In genomic region chr2:7952046-7952445, GRCh38 we compare ENCODE assay signal across 20 cellular contexts.
DNase-seq lines count a peak whose midpoint lies in the region; ATAC-seq and TF ChIP-seq lines count a peak whose summit lies in the region.
"Had no signal": no experiment of that assay in that cellular context is flagged by ENCODE, and none has a peak within 500 bp of the region (broad histone marks: within the 10 kb centered on the region; RNA-seq: fewer than 3 reads in every experiment).

No MANE protein-coding gene starts in this region.

- H2AFZ ChIP-seq in GM23338 = peak overlapping the region; percentile 78
- H2AFZ ChIP-seq in fibroblast of lung (ENCODE audit: low read length) = no peak overlapping the region
- peak overlapping the region; percentile 1 for H2AFZ ChIP-seq in osteoblast (ENCODE audit: low read length)
- H2AFZ ChIP-seq: GM23248 had no signal

- ATAC-seq in GM23338 (no peak; the same call in 2 of the 3 replicates), GM21381 (IDR thresholded peaks at IDR 0.05; ENCODE audit: unreplicated experiment) (no peak)
- no peak for ATAC-seq in stimulated activated naive CD8-positive, alpha-beta T cell treated with anti-CD3 and anti-CD28 coated beads, Interleukin-15, Interleukin-2, amounts not matched to agents 100 U/mL and 50 U/mL, for 24 hours
- ATAC-seq: HCT116 had no signal

- H3K27ac Mint-ChIP-seq in GM23338 (no peak overlapping the region), neural crest cell (ENCODE audit: unreplicated experiment) (peak overlapping the region; percentile 36)
- H3K27ac Mint-ChIP-seq: B cell; CD4-positive, alpha-beta T cell had no signal

- WGBS in esophagus squamous epithelium, 2 donors = 72 to 77% methylated on average over 7 to 8 of the region's 8 CpGs

- intact Hi-C loops in esophagus squamous epithelium (cut with DNase I) = no loop called here

- H3K4me3 Mint-ChIP-seq in GM23338 (no peak overlapping the region), neural crest cell (no peak overlapping the region)
- H3K4me3 Mint-ChIP-seq: B cell; CD4-positive, alpha-beta T cell; CD8-positive, alpha-beta memory T cell; H9 had no signal

- H3F3A ChIP-seq in GM23338 (replicated peaks; ENCODE audit: low read depth) = no peaks in the 10 kb centered on the region

- H3K4me3 ChIP-seq in GM23338 = no peak overlapping the region
- H3K4me3 ChIP-seq in fibroblast of lung (replicated peaks in 1 of 4; ENCODE audit: control extremely low read depth in 1 of 4, insufficient read depth in 1 of 4, low read depth in 3 of 4, low read length in 4 of 4) = no peak overlapping the region
- H3K4me3 ChIP-seq in osteoblast (ENCODE audit: insufficient read depth, low read length) = no peak overlapping the region
- no peak overlapping the region for H3K4me3 ChIP-seq in esophagus squamous epithelium
- H3K4me3 ChIP-seq: BLaER1, GM23248 had no signal

- H3K4me1 ChIP-seq in GM23338 (ENCODE audit: insufficient read depth) (no peaks in the 10 kb centered on the region; the same call in 1 of the 2 replicates), fibroblast of lung (ENCODE audit: control insufficient read depth, extremely low read depth, insufficient read depth, low read length) (no peaks in the 10 kb centered on the region), osteoblast (ENCODE audit: insufficient read depth, low read length) (no peaks in the 10 kb centered on the region), esophagus squamous epithelium (no peaks in the 10 kb centered on the region)
- H3K4me1 ChIP-seq: BLaER1 had no signal

- H3K36me3 ChIP-seq in GM23338 (ENCODE audit: insufficient read depth) = no peaks in the 10 kb centered on the region
- H3K36me3 ChIP-seq in fibroblast of lung (ENCODE audit: control insufficient read depth, insufficient read depth, low read length) = no peaks in the 10 kb centered on the region
- H3K36me3 ChIP-seq in osteoblast (ENCODE audit: insufficient read depth, low read length) = no peaks in the 10 kb centered on the region
- no peaks in the 10 kb centered on the region for H3K36me3 ChIP-seq in esophagus squamous epithelium
- H3K36me3 ChIP-seq: BLaER1 had no signal

- H4K20me1 ChIP-seq in GM23338 (replicated peaks; ENCODE audit: insufficient read depth) (no peaks in the 10 kb centered on the region), fibroblast of lung (ENCODE audit: control insufficient read depth, extremely low read depth, insufficient read depth, low read length) (no peaks in the 10 kb centered on the region), osteoblast (ENCODE audit: insufficient read depth, low read length) (no peaks in the 10 kb centered on the region)
- H4K20me1 ChIP-seq: BLaER1 had no signal

- no peak overlapping the region for H3K27ac ChIP-seq in GM23338 (ENCODE audit: low read depth)
- no peak overlapping the region for H3K27ac ChIP-seq in fibroblast of lung (ENCODE audit: insufficient read depth, low read length)
- no peak overlapping the region for H3K27ac ChIP-seq in osteoblast (ENCODE audit: low read depth, low read length)
- no peak overlapping the region for H3K27ac ChIP-seq in esophagus squamous epithelium
- H3K27ac ChIP-seq: 22Rv1, BLaER1, C4-2B, GM23248 had no signal

- no peak overlapping the region for H3K9ac ChIP-seq in fibroblast of lung (ENCODE audit: insufficient read depth, low read length)
- H3K9ac ChIP-seq: BLaER1, GM23248 had no signal

- H3K4me2 ChIP-seq in GM23338 (no peak overlapping the region), fibroblast of lung (ENCODE audit: extremely low read depth, insufficient read depth, low read length) (peak overlapping the region; percentile 4), osteoblast (ENCODE audit: insufficient read depth, low read length) (no peak overlapping the region)
- H3K4me2 ChIP-seq: BLaER1 had no signal

- TF ChIP-seq CTCF in GM23338 (conservative IDR thresholded peaks at IDR 0.05; ENCODE audit: low read depth in 2 of 2) (no peak), fibroblast of lung (conservative IDR thresholded peaks at IDR 0.05 in 1 of 2, IDR thresholded peaks at IDR 0.05 in 1 of 2; ENCODE audit: low read depth in 1 of 2, low read length in 2 of 2) (no peak), neural crest cell (conservative IDR thresholded peaks at IDR 0.05) (no peak), osteoblast (IDR thresholded peaks at IDR 0.05; ENCODE audit: extremely low read depth, low read depth, low read length) (no peak), esophagus squamous epithelium (IDR thresholded peaks at IDR 0.05) (no peak)

- no peaks in the 10 kb centered on the region for H3K79me2 ChIP-seq in GM23338 (replicated peaks; ENCODE audit: insufficient read depth)
- no peaks in the 10 kb centered on the region for H3K79me2 ChIP-seq in fibroblast of lung (ENCODE audit: control insufficient read depth, insufficient read depth, low read length)
- no peaks in the 10 kb centered on the region for H3K79me2 ChIP-seq in osteoblast (ENCODE audit: insufficient read depth, low read length)

- DNase-seq in GM23338 (ENCODE audit: low spot score) (no peak), fibroblast of lung (ENCODE audit: low read depth in 2 of 2) (no peak), neural crest cell (ENCODE audit: low read depth, low spot score) (no peak), osteoblast (ENCODE audit: insufficient read length, low spot score, missing footprints) (no peak), DMS 273 treated with DMSO at 0.1 percent for 48 hours (lab: John Stamatoyannopoulos, UW) (no peak), esophagus squamous epithelium (lab: John Stamatoyannopoulos, UW) (no peak)
- DNase-seq in stimulated activated naive CD8-positive, alpha-beta T cell treated with anti-CD3 and anti-CD28 coated beads, Interleukin-15, Interleukin-2, amounts not matched to agents 100 U/mL and 50 U/mL, for 24 hours = no peak
- DNase-seq: CD4-positive, alpha-beta T cell; CD8-positive, alpha-beta memory T cell; DMS53; DMS79 treated with DMSO at 0.1 percent for 48 hours; GF-D8; GM23248; H9 had no signal

- H3K36me3 Mint-ChIP-seq in GM23338 (ENCODE audit: low read depth) (no peaks in the 10 kb centered on the region), neural crest cell (ENCODE audit: low read depth) (no peaks in the 10 kb centered on the region)
- H3K36me3 Mint-ChIP-seq: CD8-positive, alpha-beta memory T cell had no signal

- H3K27me3 ChIP-seq in GM23338 (ENCODE audit: insufficient read depth) (no peaks in the 10 kb centered on the region), fibroblast of lung (ENCODE audit: control insufficient read depth, insufficient read depth, low read length) (peaks cover 2% of the 10 kb centered on the region), osteoblast (ENCODE audit: insufficient read depth, low read length) (no peaks in the 10 kb centered on the region), esophagus squamous epithelium (peaks cover 0 to 2% (median 0%) of the 10 kb centered on the region in 4 donors)
- H3K27me3 ChIP-seq: BLaER1 had no signal

- H3K27me3 Mint-ChIP-seq in GM23338 (ENCODE audit: insufficient read depth, low read depth, poor library complexity) = no peaks in the 10 kb centered on the region
- no peaks in the 10 kb centered on the region for H3K27me3 Mint-ChIP-seq in neural crest cell (ENCODE audit: low read depth)
- H3K27me3 Mint-ChIP-seq: CD4-positive, alpha-beta T cell had no signal

- H3K9me3 Mint-ChIP-seq in GM23338 = no peaks in the 10 kb centered on the region; the same call in 2 of the 3 replicates
- H3K9me3 Mint-ChIP-seq in neural crest cell = no peaks in the 10 kb centered on the region
- H3K9me3 Mint-ChIP-seq: CD4-positive, alpha-beta T cell; CD8-positive, alpha-beta memory T cell; H9 had no signal

- 0 out of 3 replicates have a peak, but pooled peaks cover 3% of the 10 kb centered on the region for H3K4me1 Mint-ChIP-seq in GM23338
- H3K4me1 Mint-ChIP-seq in neural crest cell = no peaks in the 10 kb centered on the region
- H3K4me1 Mint-ChIP-seq: B cell; CD8-positive, alpha-beta memory T cell had no signal

- H3K9me3 ChIP-seq in fibroblast of lung (ENCODE audit: control insufficient read depth, insufficient read depth, low read depth, low read length) (no peaks in the 10 kb centered on the region), osteoblast (ENCODE audit: low read depth, low read length) (no peaks in the 10 kb centered on the region), esophagus squamous epithelium (no peaks in the 10 kb centered on the region)
- H3K9me3 ChIP-seq: BLaER1 had no signal

- no peak for TF ChIP-seq POLR2A in esophagus squamous epithelium (IDR thresholded peaks at IDR 0.05)

- H3K9me2 ChIP-seq in GM23338 (ENCODE audit: insufficient read depth) = peaks cover 12% of the 10 kb centered on the region; the same call in 1 of the 2 replicates

TF ChIP-seq in GM23338, 12 proteins besides CTCF, POLR2A, EP300 and RAD21 (continues in another document):
- TF ChIP-seq JUNB (IDR thresholded peaks at IDR 0.05; ENCODE audit: unreplicated experiment) = no peak
- no peak for TF ChIP-seq POLR2AphosphoS5 (IDR thresholded peaks at IDR 0.05; ENCODE audit: low read depth)
- TF ChIP-seq ZNF114 (CRISPR knock-in tag; IDR thresholded peaks at IDR 0.05) = no peak
- TF ChIP-seq CREB1 (CRISPR knock-in tag; IDR thresholded peaks at IDR 0.05; ENCODE audit: low read depth) = no peak
- TF ChIP-seq ETS1 (IDR thresholded peaks at IDR 0.05) = no peak
